ENCODE assay signal across 1 cellular context in genomic region chr19:33462112-33462726, GRCh38.
TF ChIP-seq lines count a peak whose summit lies in the region.

No MANE protein-coding gene starts in this region.

TF ChIP-seq in WTC11, 78 proteins besides CTCF, POLR2A, EP300 and RAD21 (continued from another document):
- TF ChIP-seq CDX4 (CRISPR knock-in tag; IDR thresholded peaks at IDR 0.05; ENCODE audit: borderline replicate concordance) = no peak
- TF ChIP-seq CBFB (CRISPR knock-in tag; IDR thresholded peaks at IDR 0.05; ENCODE audit: low read depth) = no peak
- TF ChIP-seq ZNF138 (CRISPR knock-in tag; conservative IDR thresholded peaks at IDR 0.05) = no peak
- no peak for TF ChIP-seq MXD4 (CRISPR knock-in tag; IDR thresholded peaks at IDR 0.05; ENCODE audit: borderline replicate concordance)
